Comparison of ENCODE assay signal across 10 cellular contexts in the genomic region with DNA sequence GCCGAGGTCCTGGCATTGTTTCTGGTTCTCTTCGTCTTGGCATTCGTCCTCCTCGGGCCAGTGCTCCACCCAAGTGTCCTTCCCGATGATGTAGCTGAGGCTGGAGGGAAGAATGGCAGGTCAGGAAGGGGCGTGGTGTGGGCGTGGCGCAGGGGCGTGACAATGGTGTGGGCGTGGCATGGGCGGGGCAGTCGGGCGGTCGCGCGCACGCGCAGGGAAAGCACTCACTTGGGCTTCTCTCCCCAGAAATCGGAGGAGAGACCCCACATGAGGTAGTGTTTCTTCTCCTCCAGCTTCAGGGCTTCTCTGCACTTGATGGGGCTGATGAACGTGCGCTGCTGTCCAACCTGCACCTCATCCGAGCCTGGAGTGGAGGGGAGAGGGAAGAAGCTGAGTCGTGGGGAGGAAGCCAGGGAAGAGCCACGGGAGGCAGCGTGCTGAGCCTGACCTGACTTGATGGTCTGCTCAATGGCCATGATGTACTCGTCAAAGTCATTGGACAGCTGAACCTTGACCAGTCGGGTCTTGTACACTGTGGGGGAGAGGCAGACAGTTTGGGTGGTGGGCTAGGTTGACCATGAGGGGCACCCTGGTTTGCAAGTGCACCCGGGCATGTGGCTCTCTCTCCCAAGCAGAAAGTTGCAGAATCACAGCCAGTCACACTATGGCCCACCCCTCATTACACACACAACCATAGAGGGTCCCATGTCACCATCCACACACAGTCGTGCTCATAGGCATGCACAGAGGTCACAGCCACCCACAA. TPM values are rescaled to one million over a fixed set of nuclear protein-coding genes. Genes with fewer than 3 reads are reported as not detected.
DNase-seq lines count a peak whose midpoint lies in the region; ATAC-seq, FAIRE-seq and TF ChIP-seq lines count a peak whose summit lies in the region.
"Had no signal": no experiment of that assay in that cellular context is flagged by ENCODE, and none has a peak within 500 bp of the region (broad histone marks: within the 10 kb centered on the region; RNA-seq: fewer than 3 reads in every experiment).

No MANE protein-coding gene starts in this region.

- H3K36me3 Mint-ChIP-seq in WTC11 = peaks cover 5% of the 10 kb centered on the region
- peaks cover 9% of the 10 kb centered on the region for H3K36me3 Mint-ChIP-seq in effector memory CD8-positive, alpha-beta T cell (ENCODE audit: insufficient read depth)

- WGBS in sigmoid colon, 2 donors = 55 to 77% methylated on average over 29 of the region's 29 CpGs

- H3K4me1 Mint-ChIP-seq in WTC11 = peaks cover 25% of the 10 kb centered on the region
- H3K4me1 Mint-ChIP-seq in effector memory CD8-positive, alpha-beta T cell (ENCODE audit: low read depth in 2 of 2) = peaks cover 42 to 43% of the 10 kb centered on the region in 2 donors

- DNase-seq in GM12891 (ENCODE audit: insufficient read length, low spot score) (no peak), WTC11 (ENCODE audit: low spot score) (peak; percentile 75), sigmoid colon (peak; percentile 53), hepatic stellate cell (ENCODE audit: low spot score) (no peak), retina (no peak), D341Med (ENCODE audit: low spot score) (no peak)
- peak; percentile 38 to 55 (median 42) for DNase-seq in effector memory CD8-positive, alpha-beta T cell
- DNase-seq: psoas muscle had no signal

- peaks cover 0 to 6% (median 1%) of the 10 kb centered on the region in 4 donors for H3K9me3 ChIP-seq in sigmoid colon
- H3K9me3 ChIP-seq: psoas muscle had no signal

- no peak for TF ChIP-seq EP300 in sigmoid colon (IDR thresholded peaks at IDR 0.05)

- peaks cover 33% of the 10 kb centered on the region for H3K9me3 Mint-ChIP-seq in WTC11
- peaks cover 0 to 5% of the 10 kb centered on the region in 2 donors for H3K9me3 Mint-ChIP-seq in effector memory CD8-positive, alpha-beta T cell

- H3K36me3 ChIP-seq in sigmoid colon = no peaks in the 10 kb centered on the region

- ATAC-seq in WTC11 = no peak
- no peak for ATAC-seq in effector memory CD8-positive, alpha-beta T cell (replicated peaks)
- ATAC-seq in HG02798 (IDR thresholded peaks at IDR 0.05; ENCODE audit: poor library complexity, unreplicated experiment) = no peak
- ATAC-seq: psoas muscle had no signal

- H3K4me3 ChIP-seq in sigmoid colon = no peak overlapping the region
- H3K4me3 ChIP-seq: psoas muscle had no signal

- TF ChIP-seq CTCF in WTC11 (IDR thresholded peaks at IDR 0.05) (no peak), sigmoid colon (IDR thresholded peaks at IDR 0.05) (no peak)

- H3K4me1 ChIP-seq in sigmoid colon = no peaks in the 10 kb centered on the region
- H3K4me1 ChIP-seq: psoas muscle had no signal

- intact Hi-C loops in sigmoid colon (cut with DNase I) = no loop called here

- TF ChIP-seq POLR2A in GM12891 (IDR thresholded peaks at IDR 0.05; ENCODE audit: low read depth, low read length) (no peak), sigmoid colon (IDR thresholded peaks at IDR 0.05) (no peak)

- peak; percentile 43 for FAIRE-seq in GM12891 (lab: Jason Lieb, UNC)
- FAIRE-seq: endometrium had no signal

- H3K27me3 Mint-ChIP-seq in WTC11 (ENCODE audit: low read depth) = peaks cover 21% of the 10 kb centered on the region
- no peaks in the 10 kb centered on the region for H3K27me3 Mint-ChIP-seq in effector memory CD8-positive, alpha-beta T cell

- CTCF ChIA-PET in WTC11 (lab: Charles Lee) = interaction anchor here (0.6 to 1.4 kb wide), 7 partner anchors 8 to 161 kb away, joined by 3 to 5 read pairs (median 3); no protein-coding TSS in a partner anchor

- H3K27me3 ChIP-seq in sigmoid colon = peaks cover 0 to 14% (median 0%) of the 10 kb centered on the region in 3 donors

- POLR2A ChIA-PET in WTC11 (lab: Charles Lee) = interaction anchor here (0.5 kb wide), 1 partner anchor 161 kb away, joined by 3 read pairs; no protein-coding TSS in a partner anchor

- H3K4me3 Mint-ChIP-seq in WTC11 = peak overlapping the region; percentile 58
- H3K4me3 Mint-ChIP-seq in effector memory CD8-positive, alpha-beta T cell = peak overlapping the region; percentile 62 to 75

- H3K27ac Mint-ChIP-seq in WTC11 = no peak overlapping the region
- peak overlapping the region; percentile 53 to 65 for H3K27ac Mint-ChIP-seq in effector memory CD8-positive, alpha-beta T cell

- H3K27ac ChIP-seq in sigmoid colon = no peak overlapping the region
- H3K27ac ChIP-seq: psoas muscle had no signal

TF ChIP-seq in GM12891, 5 proteins besides CTCF, POLR2A, EP300 and RAD21:
- TF ChIP-seq PAX5 (IDR thresholded peaks at IDR 0.05; ENCODE audit: insufficient read depth, low read length, severe bottlenecking) (no peak), POLR2AphosphoS5 (IDR thresholded peaks at IDR 0.05; ENCODE audit: low read depth, low read length) (no peak), POU2F2 (IDR thresholded peaks at IDR 0.05; ENCODE audit: low read depth, low read length) (no peak), TAF1 (IDR thresholded peaks at IDR 0.05; ENCODE audit: low read depth, low read length) (no peak), SPI1 (IDR thresholded peaks at IDR 0.05; ENCODE audit: low read depth, low read length) (no peak)

TF ChIP-seq in WTC11, 78 proteins besides CTCF, POLR2A, EP300 and RAD21:
- TF ChIP-seq SP1 (CRISPR knock-in tag; conservative IDR thresholded peaks at IDR 0.05) = 0 out of 2 replicates have a peak, but pooled peaks have one; percentile 43
- no peak for TF ChIP-seq FOXK1 (CRISPR knock-in tag; IDR thresholded peaks at IDR 0.05)
- TF ChIP-seq, protein P1, sequence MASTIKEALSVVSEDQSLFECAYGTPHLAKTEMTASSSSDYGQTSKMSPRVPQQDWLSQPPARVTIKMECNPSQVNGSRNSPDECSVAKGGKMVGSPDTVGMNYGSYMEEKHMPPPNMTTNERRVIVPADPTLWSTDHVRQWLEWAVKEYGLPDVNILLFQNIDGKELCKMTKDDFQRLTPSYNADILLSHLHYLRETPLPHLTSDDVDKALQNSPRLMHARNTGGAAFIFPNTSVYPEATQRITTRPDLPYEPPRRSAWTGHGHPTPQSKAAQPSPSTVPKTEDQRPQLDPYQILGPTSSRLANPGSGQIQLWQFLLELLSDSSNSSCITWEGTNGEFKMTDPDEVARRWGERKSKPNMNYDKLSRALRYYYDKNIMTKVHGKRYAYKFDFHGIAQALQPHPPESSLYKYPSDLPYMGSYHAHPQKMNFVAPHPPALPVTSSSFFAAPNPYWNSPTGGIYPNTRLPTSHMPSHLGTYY (CRISPR knock-in tag; IDR thresholded peaks at IDR 0.05) = no peak
- TF ChIP-seq KAT7 (CRISPR knock-in tag; IDR thresholded peaks at IDR 0.05; ENCODE audit: borderline replicate concordance) = no peak

RNA-seq across cellular contexts. Expression of a gene that starts 8.1 kb away (rescaled TPM):
- polyA plus RNA-seq in GM12891 (2012; ENCODE audit: low read depth, missing spikeins) = 6.6 TPM
- total RNA-seq in WTC11 (2021) (0.13 to 0.27 TPM (median 0.27 TPM) in 3 replicates), sigmoid colon (1 to 10 TPM in 1 of 4 donors, under 1 TPM in 2, not detected in 1; under 0.01 to 2.0 (median 0.41) TPM)
- polyA plus RNA-seq in sigmoid colon = 1 to 10 TPM in 1 of 3 donors, not detected in 2; 2.8 TPM

RNA-seq across cellular contexts. Expression of a gene that starts 42.3 kb away (rescaled TPM):
- 0.62 TPM for polyA plus RNA-seq in GM12891 (2012; ENCODE audit: low read depth, missing spikeins)
- 7.0 to 9.3 TPM (median 8.9 TPM) in 3 replicates for total RNA-seq in WTC11 (2021)
- total RNA-seq in sigmoid colon = 1,000 to 10,000 TPM in 1 of 4 donors, 100 to 1,000 TPM in 3; 317 to 1,284 (median 452) TPM
- polyA plus RNA-seq in sigmoid colon = 100 to 1,000 TPM in 1 of 3 donors, 10 to 100 TPM in 1, 1 to 10 TPM in 1; 9.0 to 313 (median 66.7) TPM

RNA-seq across cellular contexts. Expression of a gene that starts 59.3 kb away (rescaled TPM):
- 44.9 TPM for polyA plus RNA-seq in GM12891 (2012; ENCODE audit: low read depth, missing spikeins)
- total RNA-seq in WTC11 (2021) (48.7 to 59.5 TPM (median 54.2 TPM) in 3 replicates), sigmoid colon (10 to 100 TPM; 44.5 to 67.3 (median 58.8) TPM)
- polyA plus RNA-seq in sigmoid colon = 10 to 100 TPM; 39.0 to 91.1 (median 53.4) TPM

Comparison
In these comparisons a context has a peak if more than half of its experiments do, and no peak if none do; other contexts are left out.
1. DNase-seq: peak in WTC11 (single experiment), effector memory CD8-positive, alpha-beta T cell (3 of 3) and sigmoid colon (single experiment); none in GM12891 (single experiment), hepatic stellate cell (single experiment), retina (single experiment) and D341Med (single experiment).
2. RNA of a gene that starts 42.3 kb away (total RNA-seq): 317 to 1,284 TPM in sigmoid colon; 7.0 to 9.3 TPM in WTC11; every median in the first group is over 10 times any median in the second.